ENCODE assay signal across 18 cellular contexts in genomic region chr7:27361522-27361921, GRCh38.
"Had no signal": no experiment of that assay in that cellular context is flagged by ENCODE, and none has a peak within 500 bp of the region (broad histone marks: within the 10 kb centered on the region; RNA-seq: fewer than 3 reads in every experiment).

No MANE protein-coding gene starts in this region.

- H3K4me3 ChIP-seq: gastroesophageal sphincter, heart right ventricle, lung, upper lobe of left lung had no signal

- H3K9me3 ChIP-seq: gastroesophageal sphincter, heart right ventricle, upper lobe of left lung had no signal

- DNase-seq: activated CD4-positive, alpha-beta T cell treated with anti-CD3 and anti-CD28 coated beads, Interleukin-2, amount 50 U/mL, for 4 hours; activated CD4-positive, CD25-positive, alpha-beta regulatory T cell treated with anti-CD3 and anti-CD28 coated beads, Interleukin-2, amount 50 U/mL, for 72 hours; activated naive CD4-positive, alpha-beta T cell treated with anti-CD3 and anti-CD28 coated beads for 36 hours; activated naive CD8-positive, alpha-beta T cell treated with anti-CD3 and anti-CD28 coated beads, Interleukin-2, amount 50 U/mL, for 24 hours; activated T-cell treated with anti-CD3 and anti-CD28 coated beads, Interleukin-2, amount 50 U/mL, for 1 hour; aorta; cerebellar nuclear complex; heart right ventricle; naive thymus-derived CD4-positive, alpha-beta T cell; stimulated activated CD4-positive, alpha-beta T cell treated with anti-CD3 and anti-CD28 coated beads, Interleukin-4, amount 100 ng/mL, for 24 hours; stimulated activated CD8-positive, alpha-beta memory T cell treated with anti-CD3 and anti-CD28 coated beads, Interleukin-4, amount 100 ng/mL, for 48 hours; stimulated activated naive CD8-positive, alpha-beta T cell treated with anti-CD3 and anti-CD28 coated beads, Interleukin-15, Interleukin-2, amounts not matched to agents 100 U/mL and 50 U/mL, for 24 hours; T-helper 17 cell; upper lobe of left lung had no signal

- H3K27ac ChIP-seq: gastroesophageal sphincter, heart right ventricle, upper lobe of left lung had no signal

- H3K36me3 ChIP-seq: gastroesophageal sphincter, heart right ventricle, upper lobe of left lung had no signal

- ATAC-seq: activated naive CD8-positive, alpha-beta T cell treated with anti-CD3 and anti-CD28 coated beads, Interleukin-2, amount 50 U/mL, for 24 hours; gastroesophageal sphincter; heart right ventricle; naive thymus-derived CD4-positive, alpha-beta T cell; stimulated activated naive CD8-positive, alpha-beta T cell treated with anti-CD3 and anti-CD28 coated beads, Interleukin-15, Interleukin-2, amounts not matched to agents 100 U/mL and 50 U/mL, for 24 hours; T-helper 17 cell had no signal

- H3K27me3 ChIP-seq: upper lobe of left lung had no signal

- FAIRE-seq: islet of Langerhans, TTC549 had no signal
